ENCODE assay signal across 20 cellular contexts in the genomic region with DNA sequence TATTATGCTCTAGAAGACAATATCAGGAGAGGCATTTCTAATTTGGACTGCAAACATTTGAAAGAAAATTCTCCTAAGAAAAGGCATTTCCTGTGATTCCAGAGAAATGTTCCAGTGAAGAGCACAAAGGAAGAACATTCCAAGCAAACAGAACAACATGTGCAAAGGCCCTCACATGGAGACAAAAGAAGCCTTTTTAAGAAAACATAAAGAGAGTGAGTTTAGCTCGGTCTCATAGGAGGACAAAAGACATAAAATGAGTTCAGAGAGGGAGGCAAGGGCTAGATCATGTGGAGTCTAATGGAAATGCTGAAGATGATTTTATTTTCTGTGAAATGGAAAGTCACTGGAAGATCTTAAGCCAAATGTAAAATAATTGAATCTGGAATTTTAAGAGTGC.
"Had no signal": no experiment of that assay in that cellular context is flagged by ENCODE, and none has a peak within 500 bp of the region (broad histone marks: within the 10 kb centered on the region; RNA-seq: fewer than 3 reads in every experiment).

No MANE protein-coding gene starts in this region.

- H3K36me3 ChIP-seq: colonic mucosa, sigmoid colon had no signal

- H3K4me1 ChIP-seq: colonic mucosa, parathyroid adenoma had no signal

- H3K9me3 ChIP-seq: colonic mucosa, heart right ventricle, sigmoid colon, tibial artery had no signal

- H3K27ac Mint-ChIP-seq: activated CD4-positive, alpha-beta T cell treated with anti-CD3 and anti-CD28 coated beads, Interleukin-2, amount 10 ng/mL, durations not matched to agents 7 days and 5 days; activated naive CD4-positive, alpha-beta T cell treated with anti-CD3 and anti-CD28 coated beads, Interleukin-2, amount 50 U/mL, for 24 hours; immature natural killer cell; memory B cell; naive thymus-derived CD4-positive, alpha-beta T cell; T-cell had no signal

- H3K9ac ChIP-seq: parathyroid adenoma had no signal

- H3K27me3 Mint-ChIP-seq: activated CD4-positive, alpha-beta T cell treated with anti-CD3 and anti-CD28 coated beads, Interleukin-2, amount 10 ng/mL, durations not matched to agents 7 days and 5 days; activated naive CD4-positive, alpha-beta T cell treated with anti-CD3 and anti-CD28 coated beads, Interleukin-2, amount 50 U/mL, for 24 hours; memory B cell; naive thymus-derived CD4-positive, alpha-beta T cell; T-cell had no signal

- H3K27ac ChIP-seq: colonic mucosa, heart right ventricle, parathyroid adenoma, sigmoid colon, tibial artery had no signal

- H3K79me2 ChIP-seq: parathyroid adenoma had no signal

- H3K4me1 Mint-ChIP-seq: activated CD4-positive, alpha-beta T cell treated with anti-CD3 and anti-CD28 coated beads, Interleukin-2, amount 10 ng/mL, durations not matched to agents 7 days and 5 days; activated naive CD4-positive, alpha-beta T cell treated with anti-CD3 and anti-CD28 coated beads, Interleukin-2, amount 50 U/mL, for 24 hours; immature natural killer cell; memory B cell; naive thymus-derived CD4-positive, alpha-beta T cell; T-cell had no signal

- H3K36me3 Mint-ChIP-seq: activated naive CD4-positive, alpha-beta T cell treated with anti-CD3 and anti-CD28 coated beads, Interleukin-2, amount 50 U/mL, for 24 hours; immature natural killer cell; memory B cell; naive thymus-derived CD4-positive, alpha-beta T cell; T-cell had no signal

- DNase-seq: activated CD4-positive, alpha-beta T cell treated with anti-CD3 and anti-CD28 coated beads, Interleukin-2, amount 10 ng/mL, durations not matched to agents 7 days and 5 days; activated CD4-positive, CD25-positive, alpha-beta regulatory T cell; activated CD8-positive, alpha-beta memory T cell treated with anti-CD3 and anti-CD28 coated beads for 24 hours; activated CD8-positive, alpha-beta memory T cell treated with anti-CD3 and anti-CD28 coated beads, Interleukin-2, amount 50 U/mL, for 48 hours; activated effector memory CD4-positive, alpha-beta T cell treated with anti-CD3 and anti-CD28 coated beads, Interleukin-2, amount 50 U/mL, for 16 hours; activated T-cell treated with anti-CD3 and anti-CD28 coated beads, Interleukin-2, amount 50 U/mL, for 48 hours; central memory CD4-positive, alpha-beta T cell; colonic mucosa; heart right ventricle; immature natural killer cell; naive thymus-derived CD4-positive, alpha-beta T cell; sigmoid colon; stimulated activated CD4-positive, alpha-beta T cell treated with anti-CD3 and anti-CD28 coated beads, Interleukin-12 subunit alpha, Interleukin-12 subunit beta, amount 100 ng/mL, for 4 hours; stimulated activated CD4-positive, alpha-beta T cell treated with anti-CD3 and anti-CD28 coated beads, Interleukin-1b, Interleukin-23, amount 100 ng/mL, for 48 hours; stimulated activated naive CD4-positive, alpha-beta T cell treated with Interleukin-2 at 50 U/mL for 16 hours; T-cell; tibial artery had no signal

- H2AFZ ChIP-seq: parathyroid adenoma had no signal

- H3K27me3 ChIP-seq: colonic mucosa, heart right ventricle, sigmoid colon, tibial artery had no signal

- H3K4me3 Mint-ChIP-seq: activated CD4-positive, alpha-beta T cell treated with anti-CD3 and anti-CD28 coated beads, Interleukin-2, amount 10 ng/mL, durations not matched to agents 7 days and 5 days; activated naive CD4-positive, alpha-beta T cell treated with anti-CD3 and anti-CD28 coated beads, Interleukin-2, amount 50 U/mL, for 24 hours; immature natural killer cell; memory B cell; naive thymus-derived CD4-positive, alpha-beta T cell; T-cell had no signal

- H3K4me3 ChIP-seq: colonic mucosa, heart right ventricle, sigmoid colon, tibial artery had no signal

- H3K9me3 Mint-ChIP-seq: activated CD4-positive, alpha-beta T cell treated with anti-CD3 and anti-CD28 coated beads, Interleukin-2, amount 10 ng/mL, durations not matched to agents 7 days and 5 days; activated naive CD4-positive, alpha-beta T cell treated with anti-CD3 and anti-CD28 coated beads, Interleukin-2, amount 50 U/mL, for 24 hours; memory B cell; T-cell had no signal
